Comparison of ENCODE assay signal across 19 cellular contexts in the genomic region with DNA sequence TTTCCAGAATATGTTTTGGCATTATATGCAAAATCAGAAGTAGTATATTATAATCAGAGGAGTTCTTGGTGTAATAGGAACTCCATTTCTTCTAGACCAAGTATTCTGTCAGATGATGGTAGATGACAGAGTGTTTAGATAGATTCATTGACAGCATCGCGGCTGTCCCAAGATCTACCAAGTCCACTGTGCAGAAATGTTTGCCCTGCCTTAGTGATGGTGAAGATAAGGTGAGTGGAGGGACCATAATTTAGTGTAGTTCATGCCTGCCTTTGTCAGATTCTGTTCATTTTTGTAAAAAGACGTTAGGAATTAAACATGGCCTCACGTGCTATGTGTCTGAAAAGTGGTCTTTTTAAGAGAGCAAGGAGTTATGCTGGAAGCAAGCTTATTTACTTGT.
DNase-seq lines count a peak whose midpoint lies in the region; ATAC-seq, FAIRE-seq and TF ChIP-seq lines count a peak whose summit lies in the region.
"Had no signal": no experiment of that assay in that cellular context is flagged by ENCODE, and none has a peak within 500 bp of the region (broad histone marks: within the 10 kb centered on the region; RNA-seq: fewer than 3 reads in every experiment).

No MANE protein-coding gene starts in this region.

- H3K23me2 ChIP-seq in H1 (ENCODE audit: low read depth, low read length), result no peaks in the 10 kb centered on the region

- no peak overlapping the region for H2AK9ac ChIP-seq in IMR-90 (replicated peaks; ENCODE audit: low read depth, low read length, poor library complexity)

- H2BK15ac ChIP-seq in IMR-90 (ENCODE audit: low read depth, low read length) (no peak overlapping the region), H1 (ENCODE audit: low read length) (no peak overlapping the region)

- DNase-seq in IMR-90 (no peak), GM12878 (ENCODE audit: low read depth, low spot score) (no peak), H1 (ENCODE audit: low read depth in 1 of 2, low spot score in 2 of 2) (no peak), type B pancreatic cell (ENCODE audit: extremely low spot score, unreplicated experiment) (no peak), left colon (no peak)
- DNase-seq in stimulated activated CD4-positive, alpha-beta T cell treated with anti-CD3 and anti-CD28 coated beads, Interleukin-2, amount 100 ng/mL, for 48 hours, result no peak
- DNase-seq: 8988T; CD4-positive, alpha-beta memory T cell; DMS153; DMS79 treated with DMSO at 0.1 percent for 48 hours; GF-D8; GM23248; HCEC 1CT; KBM-7 had no signal

- in situ Hi-C loops in IMR-90 (cut with MboI; ENCODE audit: low sequenced_read_pairs), result loop anchor here (25.0 kb wide), 1 partner anchor 1710 kb away; no protein-coding TSS in a partner anchor
- in situ Hi-C loops in GM12878 (cut with MboI), result no loop called here

- H3K4me3 Mint-ChIP-seq in nephron (no peak overlapping the region), type B pancreatic cell (no peak overlapping the region)
- H3K4me3 Mint-ChIP-seq: CD14-positive monocyte; CD4-positive, alpha-beta memory T cell had no signal

- FAIRE-seq in GM12878 (lab: Jason Lieb, UNC) (peak; percentile 78), H1 (lab: Jason Lieb, UNC) (no peak)
- FAIRE-seq: H54 had no signal

- POLR2A ChIA-PET in IMR-90 (lab: Charles Lee; ENCODE audit: unreplicated experiment) (no interaction called here), GM12878 (lab: Charles Lee) (no interaction called here), H1 (lab: Charles Lee; ENCODE audit: partially characterized antibody) (interaction anchor here (1.1 kb wide), 2 partner anchors 9 to 42 kb away, joined by 3 read pairs; no protein-coding TSS in a partner anchor)

- H3K4ac ChIP-seq in IMR-90 (ENCODE audit: low read depth, low read length) (no peak overlapping the region), H1 (replicated peaks; ENCODE audit: insufficient read length, low read depth, low read length) (no peak overlapping the region)

- H4K8ac ChIP-seq in IMR-90 (ENCODE audit: low read depth in 2 of 2, low read length in 2 of 2), result 0 out of 4 replicates have a peak overlapping the region, but pooled peaks of 1 of the 2 experiments have one; percentile 20
- H4K8ac ChIP-seq in H1 (ENCODE audit: extremely low read depth, insufficient read depth, low read length), result no peak overlapping the region

- peaks cover 19% of the 10 kb centered on the region for H3K79me2 ChIP-seq in GM12878 (ENCODE audit: control insufficient read depth, insufficient read depth, low read length)
- peaks cover 2 to 58% of the 10 kb centered on the region in 2 experiments; a peak in 2 of 4 replicates for H3K79me2 ChIP-seq in H1 (ENCODE audit: control insufficient read depth in 1 of 2, insufficient read depth in 2 of 2, low read length in 2 of 2)

- H4K91ac ChIP-seq in IMR-90 (ENCODE audit: insufficient read depth, low read depth, low read length) (no peak overlapping the region), H1 (replicated peaks; ENCODE audit: insufficient read length, low read length) (no peak overlapping the region)

- no peak for TF ChIP-seq EP300 in GM12878 (IDR thresholded peaks at IDR 0.05; ENCODE audit: borderline replicate concordance in 1 of 2, control insufficient read depth in 1 of 2, low read depth in 2 of 2, low read length in 2 of 2)
- no peak for TF ChIP-seq EP300 in H1 (IDR thresholded peaks at IDR 0.05; ENCODE audit: borderline replicate concordance in 1 of 2, low read depth in 2 of 2, low read length in 2 of 2)

- H3K4me1 ChIP-seq in IMR-90 (ENCODE audit: control insufficient read depth, insufficient read depth, low read length), result peaks cover 8% of the 10 kb centered on the region
- peaks cover 10% of the 10 kb centered on the region for H3K4me1 ChIP-seq in GM12878 (ENCODE audit: control insufficient read depth, insufficient read depth, low read length)
- peaks cover 0 to 7% (median 3%) of the 10 kb centered on the region in 4 experiments; a peak in 3 of 7 replicates for H3K4me1 ChIP-seq in H1 (replicated peaks in 1 of 4; ENCODE audit: control insufficient read depth in 3 of 4, insufficient read depth in 4 of 4, low read length in 3 of 4)

- no peak overlapping the region for H3K14ac ChIP-seq in IMR-90 (replicated peaks; ENCODE audit: low read depth, low read length)
- H3K14ac ChIP-seq in H1 (ENCODE audit: insufficient read length), result no peak overlapping the region

- TF ChIP-seq CTCF in IMR-90 (conservative IDR thresholded peaks at IDR 0.05; ENCODE audit: low read depth, low read length) (no peak), GM12878 (IDR thresholded peaks at IDR 0.05 in 2 of 3, conservative IDR thresholded peaks at IDR 0.05 in 1 of 3; ENCODE audit: control insufficient read depth in 2 of 3, extremely low read depth in 1 of 3, insufficient read depth in 1 of 3, low read depth in 3 of 3, low read length in 3 of 3) (no peak), H1 (IDR thresholded peaks at IDR 0.05; ENCODE audit: control extremely low read depth in 1 of 3, insufficient read depth in 1 of 3, low read depth in 1 of 3, low read length in 3 of 3) (no peak), nephron (IDR thresholded peaks at IDR 0.05; ENCODE audit: unreplicated experiment in 3 of 3) (no peak), type B pancreatic cell (conservative IDR thresholded peaks at IDR 0.05) (no peak)

- BruUV-seq in IMR-90 (replicated peaks; lab: Mats Ljungman, UMichigan) (no TSS peak), GM12878 (replicated peaks; lab: Mats Ljungman, UMichigan) (no TSS peak)

- TF ChIP-seq POLR2A in IMR-90 (IDR thresholded peaks at IDR 0.05; ENCODE audit: low read depth, low read length), result no peak
- TF ChIP-seq POLR2A in GM12878 (IDR thresholded peaks at IDR 0.05; ENCODE audit: low read depth, low read length), result no peak
- TF ChIP-seq POLR2A in H1 (IDR thresholded peaks at IDR 0.05; ENCODE audit: control extremely low read depth in 1 of 2, low read depth in 2 of 2, low read length in 2 of 2), result no peak

- H2AFZ ChIP-seq in IMR-90 (replicated peaks; ENCODE audit: low read length, poor library complexity) (no peak overlapping the region), GM12878 (ENCODE audit: control insufficient read depth, low read depth, low read length) (no peak overlapping the region), H1 (ENCODE audit: low read length) (no peak overlapping the region)
- H2AFZ ChIP-seq: GM23248 had no signal

- no CpG with 5 or more reads among the region's 4 CpGs for WGBS in IMR-90 (ENCODE audit: extremely low coverage in 2 of 2, insufficient read length in 1 of 2), 2 experiments
- WGBS in GM12878 (ENCODE audit: insufficient coverage, insufficient replicate concordance, low lambda C conversion rate, missing lambda C conversion rate), result 98% methylated on average over 4 of the region's 4 CpGs
- WGBS in H1 (ENCODE audit: extremely low coverage in 1 of 2, insufficient coverage in 1 of 2, insufficient read length in 1 of 2, insufficient replicate concordance in 2 of 2, low coverage in 1 of 2, low lambda C conversion rate in 2 of 2, missing lambda C conversion rate in 1 of 2), 2 experiments, result 90% methylated on average over 4 of the region's 4 CpGs; no CpG with 5 or more reads in 1 of the 2 experiments

- H4K5ac ChIP-seq in IMR-90 (ENCODE audit: low read depth, low read length), result no peak overlapping the region
- no peak overlapping the region for H4K5ac ChIP-seq in H1 (ENCODE audit: insufficient read length, low read depth, low read length)

- H2AK5ac ChIP-seq in IMR-90 (ENCODE audit: low read depth, low read length) (no peak overlapping the region), H1 (ENCODE audit: low read depth, low read length) (no peak overlapping the region)

- H3K23ac ChIP-seq in IMR-90 (ENCODE audit: low read depth, low read length) (no peak overlapping the region), H1 (ENCODE audit: insufficient read length) (no peak overlapping the region)

- H3K9me3 ChIP-seq in IMR-90 (ENCODE audit: control insufficient read depth, insufficient read depth, low read length), result no peaks in the 10 kb centered on the region
- no peaks in the 10 kb centered on the region for H3K9me3 ChIP-seq in GM12878 (replicated peaks; ENCODE audit: control insufficient read depth, insufficient read depth, low read length)
- no peaks in the 10 kb centered on the region for H3K9me3 ChIP-seq in H1 (ENCODE audit: insufficient read depth in 2 of 2, low read depth in 1 of 2, low read length in 1 of 2)
- H3K9me3 ChIP-seq: BLaER1 had no signal

- SMC1A ChIA-PET in GM12878 (lab: Charles Lee; ENCODE audit: uncharacterized antibody, unreplicated experiment), result interaction anchor here (0.5 to 1.8 kb wide), 4 partner anchors 13 to 484 kb away, joined by 3 to 6 read pairs (median 4); no protein-coding TSS in a partner anchor

- H2BK120ac ChIP-seq in IMR-90 (ENCODE audit: low read depth, low read length) (no peak overlapping the region), H1 (replicated peaks; ENCODE audit: low read depth, low read length) (no peak overlapping the region)

- H3K36me3 ChIP-seq in IMR-90 (ENCODE audit: control insufficient read depth, insufficient read depth, low read length), result no peaks in the 10 kb centered on the region
- peaks cover 0 to 6% of the 10 kb centered on the region in 2 experiments; a peak in 1 of 4 replicates for H3K36me3 ChIP-seq in GM12878 (ENCODE audit: control insufficient read depth in 2 of 2, insufficient read depth in 2 of 2, low read length in 1 of 2)
- H3K36me3 ChIP-seq in H1 (ENCODE audit: control insufficient read depth in 2 of 4, insufficient read depth in 4 of 4, low read length in 3 of 4), result no peaks in the 10 kb centered on the region

- H3K27me3 Mint-ChIP-seq in nephron (ENCODE audit: low read depth), result no peaks in the 10 kb centered on the region
- no peaks in the 10 kb centered on the region for H3K27me3 Mint-ChIP-seq in type B pancreatic cell
- H3K27me3 Mint-ChIP-seq: CD4-positive, alpha-beta memory T cell had no signal

- H2BK20ac ChIP-seq in IMR-90 (ENCODE audit: low read depth, low read length) (no peak overlapping the region), H1 (ENCODE audit: low read length) (no peak overlapping the region)

- dilution Hi-C loops in IMR-90 (cut with HindIII; ENCODE audit: low sequenced_read_pairs, unreplicated experiment), result no loop called here

- intact Hi-C loops in IMR-90 (cut with micrococcal nuclease), result loop anchor here (5.0 kb wide), 1 partner anchor 45 kb away; no protein-coding TSS in a partner anchor
- intact Hi-C loops in GM12878 (cut with micrococcal nuclease; ENCODE audit: unreplicated experiment), result loop anchor here (1.0 kb wide), 1 partner anchor 9 kb away; no protein-coding TSS in a partner anchor
- intact Hi-C loops in left colon (cut with DNase I, micrococcal nuclease), result no loop called here

- TF ChIP-seq RAD21 in IMR-90 (IDR thresholded peaks at IDR 0.05; ENCODE audit: low read length) (no peak), GM12878 (IDR thresholded peaks at IDR 0.05; ENCODE audit: insufficient read depth, low read depth, low read length) (no peak), H1 (IDR thresholded peaks at IDR 0.05 in 1 of 2, conservative IDR thresholded peaks at IDR 0.05 in 1 of 2; ENCODE audit: low read depth in 2 of 2, low read length in 2 of 2) (no peak)

- no peak overlapping the region for H3K56ac ChIP-seq in IMR-90 (ENCODE audit: extremely low read depth, insufficient read depth, low read length)
- no peak overlapping the region for H3K56ac ChIP-seq in H1 (replicated peaks; ENCODE audit: insufficient read length, low read depth, low read length)

- H3K4me2 ChIP-seq in IMR-90 (ENCODE audit: low read depth, low read length), result no peak overlapping the region
- no peak overlapping the region for H3K4me2 ChIP-seq in GM12878 (ENCODE audit: control insufficient read depth, insufficient read depth)
- H3K4me2 ChIP-seq in H1 (ENCODE audit: insufficient read depth in 1 of 2, low read depth in 2 of 2, low read length in 2 of 2), result no peak overlapping the region
- H3K4me2 ChIP-seq: BLaER1 had no signal

- H3K4me1 Mint-ChIP-seq in nephron, result peaks cover 34% of the 10 kb centered on the region
- peaks cover 17% of the 10 kb centered on the region for H3K4me1 Mint-ChIP-seq in type B pancreatic cell (ENCODE audit: unreplicated experiment)

- H3K36me3 Mint-ChIP-seq in nephron (ENCODE audit: low read depth) (peaks cover 5% of the 10 kb centered on the region), type B pancreatic cell (peaks cover 4% of the 10 kb centered on the region)

- H3K9ac ChIP-seq in IMR-90 (ENCODE audit: low read depth, low read length) (no peak overlapping the region), GM12878 (ENCODE audit: control insufficient read depth, insufficient read depth, low read length) (no peak overlapping the region), H1 (replicated peaks in 1 of 4; ENCODE audit: extremely low read depth in 1 of 4, low read depth in 3 of 4, low read length in 3 of 4) (no peak overlapping the region)
- H3K9ac ChIP-seq: BLaER1, GM23248 had no signal

- H3K79me1 ChIP-seq in IMR-90 (ENCODE audit: low read depth in 1 of 2, low read length in 2 of 2), result peaks cover 29 to 45% of the 10 kb centered on the region in 2 experiments
- H3K79me1 ChIP-seq in H1 (ENCODE audit: low read depth, low read length), result no peaks in the 10 kb centered on the region

- H3K27me3 ChIP-seq in IMR-90 (ENCODE audit: control insufficient read depth, insufficient read depth, low read length) (no peaks in the 10 kb centered on the region), GM12878 (replicated peaks in 1 of 2; ENCODE audit: control insufficient read depth in 2 of 2, insufficient read depth in 2 of 2, low read length in 1 of 2) (no peaks in the 10 kb centered on the region), H1 (replicated peaks in 1 of 4; ENCODE audit: control insufficient read depth in 3 of 4, extremely low read depth in 1 of 4, insufficient read depth in 3 of 4, low read length in 3 of 4) (no peaks in the 10 kb centered on the region)
- H3K27me3 ChIP-seq: BLaER1 had no signal

- H3K9me3 Mint-ChIP-seq in nephron (no peaks in the 10 kb centered on the region), type B pancreatic cell (no peaks in the 10 kb centered on the region)
- H3K9me3 Mint-ChIP-seq: CD14-positive monocyte had no signal

- H4K20me1 ChIP-seq in IMR-90 (ENCODE audit: insufficient read depth, low read length) (0 out of 2 replicates have a peak, but pooled peaks cover 4% of the 10 kb centered on the region), GM12878 (ENCODE audit: control insufficient read depth, insufficient read depth) (no peaks in the 10 kb centered on the region), H1 (replicated peaks in 1 of 2; ENCODE audit: control insufficient read depth in 1 of 2, insufficient read depth in 2 of 2, low read length in 2 of 2) (peaks cover 0 to 2% of the 10 kb centered on the region in 2 experiments)

- CTCF ChIA-PET in IMR-90 (lab: Yijun Ruan, JAX) (interaction anchor here (1.4 kb wide), 1 partner anchor 10 kb away, joined by 3 read pairs; no protein-coding TSS in a partner anchor), GM12878 (lab: Yijun Ruan, JAX) (interaction anchor here (0.6 to 5.9 kb wide), 6 partner anchors 9 to 137 kb away, joined by 3 to 28 read pairs (median 4); no protein-coding TSS in a partner anchor), H1 (lab: Charles Lee; ENCODE audit: partially characterized antibody) (interaction anchor here (0.9 to 4.7 kb wide), 11 partner anchors 10 to 137 kb away, joined by 3 to 40 read pairs (median 8); no protein-coding TSS in a partner anchor)

- H3K27ac ChIP-seq in IMR-90 (ENCODE audit: insufficient read depth, low read length), result no peak overlapping the region
- no peak overlapping the region for H3K27ac ChIP-seq in GM12878 (ENCODE audit: control insufficient read depth, insufficient read depth)
- no peak overlapping the region for H3K27ac ChIP-seq in H1 (ENCODE audit: low read depth, low read length)
- H3K27ac ChIP-seq: BLaER1, GM23248 had no signal

- peaks cover 13% of the 10 kb centered on the region for H3K9me1 ChIP-seq in IMR-90 (ENCODE audit: insufficient read depth, low read length)

- no peak for ATAC-seq in IMR-90 (ENCODE audit: low read depth)
- no peak for ATAC-seq in GM12878
- no peak for ATAC-seq in left colon
- ATAC-seq in HG03196 (IDR thresholded peaks at IDR 0.05; ENCODE audit: unreplicated experiment), result no peak

- H2BK5ac ChIP-seq in IMR-90 (ENCODE audit: low read depth, low read length, poor library complexity, severe bottlenecking), result peak overlapping the region; percentile 23
- H2BK5ac ChIP-seq in H1 (ENCODE audit: low read depth, low read length), result no peak overlapping the region

- H3K18ac ChIP-seq in IMR-90 (ENCODE audit: low read depth, low read length) (peak overlapping the region; percentile 67; the same call in 1 of the 2 replicates), H1 (ENCODE audit: extremely low read depth, low read length) (peak overlapping the region; percentile 20; the same call in 1 of the 2 replicates)

- H3K27ac Mint-ChIP-seq in nephron (peak overlapping the region in 2 of 3 experiments; percentile 63 to 70), type B pancreatic cell (no peak overlapping the region)

- H3K4me3 ChIP-seq in IMR-90 (ENCODE audit: insufficient read depth, low read depth, low read length) (no peak overlapping the region), GM12878 (no peak overlapping the region), H1 (ENCODE audit: extremely low read depth in 1 of 4, insufficient read depth in 2 of 4, low read depth in 3 of 4, low read length in 4 of 4) (no peak overlapping the region)
- H3K4me3 ChIP-seq: BLaER1, GM23248 had no signal

- H2BK12ac ChIP-seq in H1 (ENCODE audit: low read depth, low read length), result no peak overlapping the region

- RAD21 ChIA-PET in GM12878 (lab: Charles Lee; ENCODE audit: unreplicated experiment), result interaction anchor here (1.7 to 1.8 kb wide), 3 partner anchors 10 to 52 kb away, joined by 4 to 6 read pairs (median 4); no protein-coding TSS in a partner anchor

Comparison
In these comparisons a context has a peak if more than half of its experiments do, and no peak if none do; other contexts are left out.
1. intact Hi-C loops: an anchor here in IMR-90 (5.0 kb wide) and GM12878 (1.0 kb wide); none called in left colon.